19 cellular contexts compared by ENCODE assay signal in genomic region chr2:100632759-100633158, GRCh38.
DNase-seq lines count a peak whose midpoint lies in the region; ATAC-seq, FAIRE-seq and TF ChIP-seq lines count a peak whose summit lies in the region.
"Had no signal": no experiment of that assay in that cellular context is flagged by ENCODE, and none has a peak within 500 bp of the region (broad histone marks: within the 10 kb centered on the region; RNA-seq: fewer than 3 reads in every experiment).

No MANE protein-coding gene starts in this region.

- H3K9me2 ChIP-seq in HCT116 (ENCODE audit: insufficient read depth): no peaks in the 10 kb centered on the region

- peaks cover 7% of the 10 kb centered on the region; the same call in 1 of the 2 replicates for H3K27me3 ChIP-seq in HCT116 (ENCODE audit: insufficient read depth, low read length)
- H3K27me3 ChIP-seq in endodermal cell (ENCODE audit: control insufficient read depth, insufficient read depth, low read length, poor library complexity, severe bottlenecking): no peaks in the 10 kb centered on the region
- H3K27me3 ChIP-seq: Peyer's patch had no signal

- no peaks in the 10 kb centered on the region for H3K36me3 ChIP-seq in HCT116 (ENCODE audit: control insufficient read depth in 1 of 2, insufficient read depth in 2 of 2, low read length in 2 of 2)
- H3K36me3 ChIP-seq in endodermal cell (ENCODE audit: control insufficient read depth, insufficient read depth, low read length): no peaks in the 10 kb centered on the region
- H3K36me3 ChIP-seq: Peyer's patch had no signal

- WGBS in endodermal cell (ENCODE audit: insufficient coverage in 1 of 2, insufficient read length in 1 of 2), 2 experiments: 82 to 92% methylated on average over 3 to 4 of the region's 4 CpGs

- no peak for TF ChIP-seq CTCF in HCT116 (IDR thresholded peaks at IDR 0.05 in 2 of 3, conservative IDR thresholded peaks at IDR 0.05 in 1 of 3; ENCODE audit: borderline replicate concordance in 1 of 3, insufficient read depth in 1 of 3, low read depth in 2 of 3, low read length in 2 of 3)
- TF ChIP-seq CTCF in endodermal cell (conservative IDR thresholded peaks at IDR 0.05): peak; percentile 46
- TF ChIP-seq CTCF in osteocyte (IDR thresholded peaks at IDR 0.05): no peak

- TF ChIP-seq POLR2A in GM12891 (IDR thresholded peaks at IDR 0.05; ENCODE audit: low read depth, low read length) (no peak), HCT116 (IDR thresholded peaks at IDR 0.05; ENCODE audit: borderline replicate concordance, extremely low read depth, insufficient read depth, insufficient read length) (no peak)

- DNase-seq in GM12891 (ENCODE audit: insufficient read length, low spot score): no peak
- DNase-seq in HCT116 (ENCODE audit: low read depth, low spot score): no peak
- DNase-seq in endodermal cell: no peak
- peak; percentile 10 for DNase-seq in osteocyte (ENCODE audit: extremely low spot score, unreplicated experiment)
- no peak for DNase-seq in NCI-H2171 treated with DMSO at 0.1 percent for 48 hours (lab: John Stamatoyannopoulos, UW)
- DNase-seq in HCEC 1CT: no peak
- no peak for DNase-seq in NCI-H524 (lab: John Stamatoyannopoulos, UW)
- DNase-seq: EL; GF-D8; H7; NCI-H446 treated with DMSO at 0.1 percent for 48 hours; NK-92 treated with Interleukin-12 subunit alpha and Interleukin-12 subunit beta, amount 100 ng/mL, for 24 hours; Peyer's patch had no signal

- BruUV-seq in HCT116 (replicated peaks; lab: Mats Ljungman, UMichigan): no TSS peak

- no peak overlapping the region for H2AFZ ChIP-seq in HCT116 (ENCODE audit: low read depth, low read length, poor library complexity, severe bottlenecking)

- H3K9ac ChIP-seq in HCT116 (ENCODE audit: low read length) (no peak overlapping the region), endodermal cell (ENCODE audit: extremely low read depth, low read length, poor library complexity, severe bottlenecking) (no peak overlapping the region)
- H3K9ac ChIP-seq: KMS-11 had no signal

- RAD21 ChIA-PET in HCT116 (lab: Charles Lee; ENCODE audit: low non-redundant PET in 1 of 2, low total read pairs in 2 of 2, uncharacterized antibody in 2 of 2, unreplicated experiment in 2 of 2): no interaction called here

- H3K27ac Mint-ChIP-seq in endodermal cell: no peak overlapping the region
- no peak overlapping the region for H3K27ac Mint-ChIP-seq in osteocyte (ENCODE audit: unreplicated experiment)
- H3K27ac Mint-ChIP-seq: B cell had no signal

- no peaks in the 10 kb centered on the region for H3K9me3 Mint-ChIP-seq in endodermal cell
- no peaks in the 10 kb centered on the region for H3K9me3 Mint-ChIP-seq in osteocyte (ENCODE audit: unreplicated experiment)

- H3K27ac ChIP-seq in HCT116 (ENCODE audit: low read depth, low read length): no peak overlapping the region
- H3K27ac ChIP-seq in endodermal cell (ENCODE audit: low read depth, low read length): no peak overlapping the region
- H3K27ac ChIP-seq: A549, KMS-11, Peyer's patch had no signal

- no peaks in the 10 kb centered on the region for H3K79me2 ChIP-seq in HCT116 (ENCODE audit: insufficient read depth, low read length)

- H3K4me3 Mint-ChIP-seq in endodermal cell: no peak overlapping the region
- no peak overlapping the region for H3K4me3 Mint-ChIP-seq in osteocyte (ENCODE audit: unreplicated experiment)
- H3K4me3 Mint-ChIP-seq: B cell, CD14-positive monocyte had no signal

- H3K9me3 ChIP-seq in HCT116 (ENCODE audit: control insufficient read depth in 1 of 2, insufficient read depth in 1 of 2, low read depth in 1 of 2, low read length in 2 of 2) (no peaks in the 10 kb centered on the region), endodermal cell (ENCODE audit: control insufficient read depth, low read length) (no peaks in the 10 kb centered on the region)
- H3K9me3 ChIP-seq: A549, Peyer's patch had no signal

- H3K27me3 Mint-ChIP-seq in endodermal cell (ENCODE audit: insufficient read depth): no peaks in the 10 kb centered on the region
- H3K27me3 Mint-ChIP-seq in osteocyte (ENCODE audit: unreplicated experiment): peaks cover 47% of the 10 kb centered on the region

- H3K36me3 Mint-ChIP-seq in endodermal cell (ENCODE audit: low read depth) (no peaks in the 10 kb centered on the region), osteocyte (ENCODE audit: unreplicated experiment) (no peaks in the 10 kb centered on the region)
- H3K36me3 Mint-ChIP-seq: CD14-positive monocyte had no signal

- H3K4me3 ChIP-seq in HCT116 (replicated peaks in 1 of 2; ENCODE audit: low read depth in 1 of 2, low read length in 2 of 2): no peak overlapping the region
- H3K4me3 ChIP-seq in endodermal cell (ENCODE audit: low read length): no peak overlapping the region
- H3K4me3 ChIP-seq: A549, Peyer's patch had no signal

- intact Hi-C loops in HCT116 (cut with micrococcal nuclease): no loop called here

- no peaks in the 10 kb centered on the region for H4K20me1 ChIP-seq in HCT116 (ENCODE audit: insufficient read depth)

- peak; percentile 23 for FAIRE-seq in GM12891 (lab: Jason Lieb, UNC)
- FAIRE-seq: A549, D721Med had no signal

- H3K4me2 ChIP-seq in HCT116 (ENCODE audit: low read length): no peak overlapping the region
- H3K4me2 ChIP-seq: A549, KMS-11 had no signal

- peak; percentile 67 for ATAC-seq in HCT116
- ATAC-seq: A549, SK-N-SH treated with all-trans-retinoic acid at 6 μM for 48 hours had no signal

- no peaks in the 10 kb centered on the region for H3K4me1 ChIP-seq in HCT116 (ENCODE audit: control insufficient read depth in 1 of 2, insufficient read depth in 2 of 2, low read length in 2 of 2)
- H3K4me1 ChIP-seq in endodermal cell (ENCODE audit: control insufficient read depth, insufficient read depth, low read length): no peaks in the 10 kb centered on the region
- H3K4me1 ChIP-seq: Peyer's patch had no signal

- TF ChIP-seq RAD21 in HCT116 (IDR thresholded peaks at IDR 0.05; ENCODE audit: low read depth): no peak

- CTCF ChIA-PET in HCT116 (lab: Charles Lee): no interaction called here

- POLR2A ChIA-PET in HCT116 (lab: Charles Lee): no interaction called here

- H3K4me1 Mint-ChIP-seq in endodermal cell (peaks cover 13% of the 10 kb centered on the region), osteocyte (ENCODE audit: unreplicated experiment) (peaks cover 3% of the 10 kb centered on the region)
- H3K4me1 Mint-ChIP-seq: B cell had no signal

TF ChIP-seq in GM12891, 5 proteins besides CTCF, POLR2A, EP300 and RAD21:
- TF ChIP-seq PAX5 (IDR thresholded peaks at IDR 0.05; ENCODE audit: insufficient read depth, low read length, severe bottlenecking) (no peak), POLR2AphosphoS5 (IDR thresholded peaks at IDR 0.05; ENCODE audit: low read depth, low read length) (no peak), SPI1 (IDR thresholded peaks at IDR 0.05; ENCODE audit: low read depth, low read length) (no peak), TAF1 (IDR thresholded peaks at IDR 0.05; ENCODE audit: low read depth, low read length) (no peak), POU2F2 (IDR thresholded peaks at IDR 0.05; ENCODE audit: low read depth, low read length) (no peak)

TF ChIP-seq in HCT116, 20 proteins besides CTCF, POLR2A, EP300 and RAD21 (continues in another document):
- no peak for TF ChIP-seq ZFX (IDR thresholded peaks at IDR 0.05)
- TF ChIP-seq TCF7L2 (IDR thresholded peaks at IDR 0.05; ENCODE audit: borderline replicate concordance, extremely low read depth, insufficient read depth, insufficient read length): no peak
- no peak for TF ChIP-seq ELF1 (IDR thresholded peaks at IDR 0.05; ENCODE audit: borderline replicate concordance, low read depth)
- TF ChIP-seq ZNF274 (IDR thresholded peaks at IDR 0.05; ENCODE audit: low read depth, low read length): no peak
- no peak for TF ChIP-seq YY1 (IDR thresholded peaks at IDR 0.05; ENCODE audit: extremely low read depth, insufficient replicate concordance, low read depth, low read length)
- TF ChIP-seq EZH2phosphoT487 (IDR thresholded peaks at IDR 0.05; ENCODE audit: borderline replicate concordance): no peak
- no peak for TF ChIP-seq REST (IDR thresholded peaks at IDR 0.05; ENCODE audit: low read depth)
- TF ChIP-seq SIN3A (IDR thresholded peaks at IDR 0.05; ENCODE audit: low read depth): no peak
- TF ChIP-seq JUND (IDR thresholded peaks at IDR 0.05): no peak
- TF ChIP-seq ATF3 (IDR thresholded peaks at IDR 0.05): no peak
- no peak for TF ChIP-seq FOSL1 (IDR thresholded peaks at IDR 0.05; ENCODE audit: low read depth)
- TF ChIP-seq EGR1 (IDR thresholded peaks at IDR 0.05; ENCODE audit: low read depth): no peak
